Comparison of ENCODE assay signal across 15 cellular contexts in the genomic region with DNA sequence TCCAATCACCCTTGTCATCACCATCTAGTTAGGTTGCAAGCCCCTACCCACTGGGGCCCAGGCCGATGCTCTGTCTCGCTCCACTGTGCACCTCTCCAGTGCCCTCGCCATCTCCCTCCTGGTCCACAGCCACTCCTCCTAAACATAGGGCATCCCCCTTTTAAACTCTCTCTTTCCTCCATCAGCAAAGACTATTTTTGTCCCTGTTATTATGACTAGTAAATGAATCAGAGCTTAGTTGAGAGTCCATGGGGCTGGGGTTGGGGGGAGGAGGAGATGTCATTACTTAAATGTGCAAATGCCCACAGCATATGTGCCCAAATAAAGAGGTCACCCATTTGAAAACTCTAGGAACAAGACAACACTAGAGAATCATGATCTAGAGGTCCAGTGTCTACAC.
A peak's percentile ranks its signal among the peaks of the same experiment; 100 is the strongest.
DNase-seq lines count a peak whose midpoint lies in the region; ATAC-seq lines count a peak whose summit lies in the region.
"Had no signal": no experiment of that assay in that cellular context is flagged by ENCODE, and none has a peak within 500 bp of the region (broad histone marks: within the 10 kb centered on the region; RNA-seq: fewer than 3 reads in every experiment).

No MANE protein-coding gene starts in this region.

- H3K36me3 Mint-ChIP-seq in activated T-cell treated with anti-CD3 and anti-CD28 coated beads, Interleukin-2, amount 50 U/mL, for 24 hours (ENCODE audit: low read depth): no peaks in the 10 kb centered on the region

- peaks cover 3% of the 10 kb centered on the region for H3K9me3 Mint-ChIP-seq in activated T-cell treated with anti-CD3 and anti-CD28 coated beads, Interleukin-2, amount 50 U/mL, for 24 hours

- no peak overlapping the region for H3K27ac Mint-ChIP-seq in activated T-cell treated with anti-CD3 and anti-CD28 coated beads, Interleukin-2, amount 50 U/mL, for 24 hours

- DNase-seq in AG08396 (ENCODE audit: low spot score) (peak; percentile 32), GM03348 (ENCODE audit: low spot score) (peak; percentile 24), RKO (ENCODE audit: low spot score) (peak; percentile 6), kidney tubule cell (ENCODE audit: low spot score) (peak; percentile 8), NCI-H1436 (lab: John Stamatoyannopoulos, UW) (no peak)
- DNase-seq in activated T-cell treated with anti-CD3 and anti-CD28 coated beads, Interleukin-2, amount 50 U/mL, for 24 hours: no peak
- DNase-seq: DMS 273 treated with DMSO at 0.1 percent for 48 hours, NCI-H2029, NCI-H2171 treated with DMSO at 0.1 percent for 48 hours, NCI-H774, SHP77 had no signal

- peaks cover 27% of the 10 kb centered on the region for H3K4me1 Mint-ChIP-seq in activated T-cell treated with anti-CD3 and anti-CD28 coated beads, Interleukin-2, amount 50 U/mL, for 24 hours (ENCODE audit: low read depth)

- ATAC-seq in GM19324 (IDR thresholded peaks at IDR 0.05; ENCODE audit: low FRiP score, unreplicated experiment): no peak
- ATAC-seq in GM21390 (IDR thresholded peaks at IDR 0.05; ENCODE audit: unreplicated experiment): no peak
- ATAC-seq: Panc1, SK-N-SH treated with all-trans-retinoic acid at 6 μM for 48 hours had no signal

- H3K4me3 Mint-ChIP-seq in activated T-cell treated with anti-CD3 and anti-CD28 coated beads, Interleukin-2, amount 50 U/mL, for 24 hours: no peak overlapping the region

- no peaks in the 10 kb centered on the region for H3K27me3 Mint-ChIP-seq in activated T-cell treated with anti-CD3 and anti-CD28 coated beads, Interleukin-2, amount 50 U/mL, for 24 hours

Comparison
In these comparisons a context has a peak if more than half of its experiments do, and no peak if none do; other contexts are left out.
1. DNase-seq: peak in AG08396 (single experiment), GM03348 (single experiment), RKO (single experiment) and kidney tubule cell (single experiment); none in NCI-H1436 (single experiment) and activated T-cell treated with anti-CD3 and anti-CD28 coated beads, Interleukin-2, amount 50 U/mL, for 24 hours (single experiment).